ENCODE assay signal across 8 cellular contexts in genomic region chr19:29837448-29837961, GRCh38. TPM values are rescaled to one million over a fixed set of nuclear protein-coding genes. Genes with fewer than 3 reads are reported as not detected.
A peak's percentile ranks its signal among the peaks of the same experiment; 100 is the strongest.
DNase-seq lines count a peak whose midpoint lies in the region; ATAC-seq lines count a peak whose summit lies in the region.

No MANE protein-coding gene starts in this region.

- peaks cover 3% of the 10 kb centered on the region for H3K27me3 Mint-ChIP-seq in activated CD8-positive, alpha-beta T cell treated with anti-CD3 and anti-CD28 coated beads, Interleukin-2, amount 10 ng/mL, durations not matched to agents 7 days and 5 days (ENCODE audit: low read depth)

- CTCF ChIA-PET in activated CD8-positive, alpha-beta T cell treated with anti-CD3 and anti-CD28 coated beads, Interleukin-2, amount 10 ng/mL, durations not matched to agents 7 days and 5 days (lab: Charles Lee): interaction anchor here (0.7 to 3.5 kb wide), 6 partner anchors 8 to 121 kb away, joined by 3 to 13 read pairs (median 4); no protein-coding TSS in a partner anchor

- H3K9me3 Mint-ChIP-seq in activated CD8-positive, alpha-beta T cell treated with anti-CD3 and anti-CD28 coated beads, Interleukin-2, amount 10 ng/mL, durations not matched to agents 7 days and 5 days (ENCODE audit: insufficient read depth): no peaks in the 10 kb centered on the region

- H3K4me1 Mint-ChIP-seq in activated CD8-positive, alpha-beta T cell treated with anti-CD3 and anti-CD28 coated beads, Interleukin-2, amount 10 ng/mL, durations not matched to agents 7 days and 5 days (ENCODE audit: low read depth): peaks cover 46% of the 10 kb centered on the region

- DNase-seq in activated CD8-positive, alpha-beta T cell treated with anti-CD3 and anti-CD28 coated beads, Interleukin-2, amount 10 ng/mL, durations not matched to agents 7 days and 5 days: peak; percentile 51
- peak; percentile 32 to 37 (median 33) for DNase-seq in stimulated activated CD4-positive, alpha-beta T cell treated with anti-CD3 and anti-CD28 coated beads, TNF-alpha, amount 100 ng/mL, for 4 hours (ENCODE audit: low read depth in 3 of 3)
- DNase-seq in hippocampal formation (lab: John Stamatoyannopoulos, UW): no peak
- DNase-seq in A172 (ENCODE audit: low spot score): no peak
- DNase-seq in kidney tubule cell (ENCODE audit: low spot score): no peak
- no peak for DNase-seq in NCI-H1417 treated with DMSO at 0.1 percent for 48 hours (lab: John Stamatoyannopoulos, UW)

- ATAC-seq in GM19023 (IDR thresholded peaks at IDR 0.05; ENCODE audit: unreplicated experiment): peak; percentile 69
- ATAC-seq in HG02885 (IDR thresholded peaks at IDR 0.05; ENCODE audit: poor library complexity, unreplicated experiment): peak; percentile 78
- peak; percentile 77 for ATAC-seq in activated CD8-positive, alpha-beta T cell treated with anti-CD3 and anti-CD28 coated beads, Interleukin-2, amount 10 ng/mL, durations not matched to agents 7 days and 5 days

- H3K36me3 Mint-ChIP-seq in activated CD8-positive, alpha-beta T cell treated with anti-CD3 and anti-CD28 coated beads, Interleukin-2, amount 10 ng/mL, durations not matched to agents 7 days and 5 days (ENCODE audit: low read depth): no peaks in the 10 kb centered on the region

- POLR2A ChIA-PET in activated CD8-positive, alpha-beta T cell treated with anti-CD3 and anti-CD28 coated beads, Interleukin-2, amount 10 ng/mL, durations not matched to agents 7 days and 5 days (lab: Charles Lee): interaction anchor here (0.7 to 2.1 kb wide), 8 partner anchors 14 to 232 kb away, joined by 3 to 6 read pairs (median 4); partner anchors contain the start of genes C19orf12 and POP4

- H3K27ac Mint-ChIP-seq in activated CD8-positive, alpha-beta T cell treated with anti-CD3 and anti-CD28 coated beads, Interleukin-2, amount 10 ng/mL, durations not matched to agents 7 days and 5 days: peak overlapping the region; percentile 92

- peak overlapping the region; percentile 71 for H3K4me3 Mint-ChIP-seq in activated CD8-positive, alpha-beta T cell treated with anti-CD3 and anti-CD28 coated beads, Interleukin-2, amount 10 ng/mL, durations not matched to agents 7 days and 5 days

RNA-seq across cellular contexts. Expression of gene CCNE1, which starts 25.7 kb away (rescaled TPM):
- 10 to 100 TPM; 38.7 to 39.2 TPM for total RNA-seq in activated CD8-positive, alpha-beta T cell treated with anti-CD3 and anti-CD28 coated beads, Interleukin-2, amount 10 ng/mL, durations not matched to agents 7 days and 5 days
- 50.2 and 56.3 TPM in 2 replicates for total RNA-seq in A172 (2014; rRNA removed; shearing (Covaris generic))

Comparison
In these comparisons a context has a peak if more than half of its experiments do, and no peak if none do; other contexts are left out.
1. DNase-seq: peak in activated CD8-positive, alpha-beta T cell treated with anti-CD3 and anti-CD28 coated beads, Interleukin-2, amount 10 ng/mL, durations not matched to agents 7 days and 5 days (single experiment) and stimulated activated CD4-positive, alpha-beta T cell treated with anti-CD3 and anti-CD28 coated beads, TNF-alpha, amount 100 ng/mL, for 4 hours (3 of 3); none in hippocampal formation (0 of 2), A172 (single experiment), kidney tubule cell (single experiment) and NCI-H1417 treated with DMSO at 0.1 percent for 48 hours (single experiment).
2. Peak in every context shown above with its lines, with median percentiles within 50 percentile points of each other: ATAC-seq.